21 cellular contexts compared by ENCODE assay signal in the genomic region with DNA sequence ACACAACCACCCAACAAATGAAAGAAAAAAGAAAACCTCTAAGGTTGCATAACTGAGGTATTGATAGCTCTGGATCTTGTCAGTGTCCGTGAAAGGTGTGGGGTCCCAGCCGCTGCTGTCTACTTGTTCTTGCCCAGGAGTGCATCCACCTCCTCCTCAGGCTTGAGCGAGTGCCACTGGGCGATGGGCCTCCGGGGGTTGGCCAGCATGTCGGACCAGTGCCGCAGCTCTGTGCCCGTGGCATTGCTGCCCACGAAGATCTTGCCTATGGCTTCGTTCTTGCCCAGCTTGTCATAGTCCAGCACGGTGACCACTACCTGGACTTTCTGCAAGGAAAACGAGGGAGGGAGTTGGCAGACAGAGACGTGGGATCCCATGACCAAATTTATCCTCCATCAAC.
DNase-seq lines count a peak whose midpoint lies in the region; ATAC-seq, FAIRE-seq and TF ChIP-seq lines count a peak whose summit lies in the region.
"Had no signal": no experiment of that assay in that cellular context is flagged by ENCODE, and none has a peak within 500 bp of the region (broad histone marks: within the 10 kb centered on the region; RNA-seq: fewer than 3 reads in every experiment).

No MANE protein-coding gene starts in this region.

- H2BK5ac ChIP-seq in IMR-90 (ENCODE audit: low read depth, low read length, poor library complexity, severe bottlenecking) = no peak overlapping the region

- H3K4me3 Mint-ChIP-seq in stimulated activated memory B cell treated with anti-CD40 and anti-IgM and Interleukin-4, amounts not matched to agents 10 μg/mL and 1 μg/mL and 100 μg/mL, for 72 hours = no peak overlapping the region
- H3K4me3 Mint-ChIP-seq: B cell; CD4-positive, alpha-beta T cell; CD8-positive, alpha-beta memory T cell; HFFc6 had no signal

- no peak overlapping the region for H3K18ac ChIP-seq in IMR-90 (ENCODE audit: low read depth, low read length)

- CTCF ChIA-PET in IMR-90 (lab: Yijun Ruan, JAX) = no interaction called here

- H3K9me3 ChIP-seq in IMR-90 (ENCODE audit: control insufficient read depth, insufficient read depth, low read length) (no peaks in the 10 kb centered on the region), kidney (ENCODE audit: control insufficient read depth in 1 of 2, low read length in 2 of 2) (no peaks in the 10 kb centered on the region)
- H3K9me3 ChIP-seq: BLaER1, HAP-1 had no signal

- intact Hi-C loops in IMR-90 (cut with micrococcal nuclease) = no loop called here
- intact Hi-C loops in kidney (cut with DNase I) = no loop called here

- H2BK20ac ChIP-seq in IMR-90 (ENCODE audit: low read depth, low read length) = no peak overlapping the region

- H3K27me3 ChIP-seq in IMR-90 (ENCODE audit: control insufficient read depth, insufficient read depth, low read length) = no peaks in the 10 kb centered on the region
- H3K27me3 ChIP-seq: BLaER1 had no signal

- H3K27ac Mint-ChIP-seq in stimulated activated memory B cell treated with anti-CD40 and anti-IgM and Interleukin-4, amounts not matched to agents 10 μg/mL and 1 μg/mL and 100 μg/mL, for 72 hours = peak overlapping the region; percentile 30
- H3K27ac Mint-ChIP-seq: B cell; CD4-positive, alpha-beta T cell; CD8-positive, alpha-beta memory T cell; HFFc6 had no signal

- H3K23ac ChIP-seq in IMR-90 (ENCODE audit: low read depth, low read length) = no peak overlapping the region

- BruUV-seq in IMR-90 (replicated peaks; lab: Mats Ljungman, UMichigan) = no TSS peak

- no peaks in the 10 kb centered on the region for H4K20me1 ChIP-seq in IMR-90 (ENCODE audit: insufficient read depth, low read length)
- H4K20me1 ChIP-seq: BLaER1 had no signal

- no peak for ATAC-seq in IMR-90 (ENCODE audit: low read depth)
- no peak for ATAC-seq in stimulated activated memory B cell treated with anti-CD40 and anti-IgM and Interleukin-4, amounts not matched to agents 10 μg/mL and 1 μg/mL and 100 μg/mL, for 72 hours
- ATAC-seq: GM12878 had no signal

- H3K27me3 Mint-ChIP-seq in stimulated activated memory B cell treated with anti-CD40 and anti-IgM and Interleukin-4, amounts not matched to agents 10 μg/mL and 1 μg/mL and 100 μg/mL, for 72 hours = no peaks in the 10 kb centered on the region
- H3K27me3 Mint-ChIP-seq: B cell; CD4-positive, alpha-beta T cell; CD8-positive, alpha-beta memory T cell had no signal

- no peak for FAIRE-seq in kidney (lab: Jason Lieb, UNC)
- FAIRE-seq: A204.1, D721Med, GM12878, H54 had no signal

- H3K9me3 Mint-ChIP-seq in stimulated activated memory B cell treated with anti-CD40 and anti-IgM and Interleukin-4, amounts not matched to agents 10 μg/mL and 1 μg/mL and 100 μg/mL, for 72 hours = no peaks in the 10 kb centered on the region
- H3K9me3 Mint-ChIP-seq: CD4-positive, alpha-beta T cell; CD8-positive, alpha-beta memory T cell; HFFc6 had no signal

- no peak for TF ChIP-seq POLR2A in IMR-90 (IDR thresholded peaks at IDR 0.05; ENCODE audit: low read depth, low read length)

- H2AFZ ChIP-seq in IMR-90 (replicated peaks; ENCODE audit: low read length, poor library complexity) = no peak overlapping the region

- dilution Hi-C loops in IMR-90 (cut with HindIII; ENCODE audit: low sequenced_read_pairs, unreplicated experiment) = no loop called here

- H3K79me1 ChIP-seq in IMR-90 (ENCODE audit: low read depth in 1 of 2, low read length in 2 of 2) = no peaks in the 10 kb centered on the region

- H3K4ac ChIP-seq in IMR-90 (ENCODE audit: low read depth, low read length) = no peak overlapping the region

- peaks cover 17% of the 10 kb centered on the region for H3K4me1 Mint-ChIP-seq in stimulated activated memory B cell treated with anti-CD40 and anti-IgM and Interleukin-4, amounts not matched to agents 10 μg/mL and 1 μg/mL and 100 μg/mL, for 72 hours
- H3K4me1 Mint-ChIP-seq: CD8-positive, alpha-beta memory T cell had no signal

- no peak overlapping the region for H3K14ac ChIP-seq in IMR-90 (replicated peaks; ENCODE audit: low read depth, low read length)

- H3K4me1 ChIP-seq in IMR-90 (ENCODE audit: control insufficient read depth, insufficient read depth, low read length) (peaks cover 9% of the 10 kb centered on the region), kidney (ENCODE audit: control insufficient read depth in 1 of 2, insufficient read depth in 1 of 2, low read depth in 1 of 2, low read length in 2 of 2) (no peaks in the 10 kb centered on the region)
- H3K4me1 ChIP-seq: HAP-1 had no signal

- 100% methylated on average over 5 of the region's 13 CpGs; no CpG with 5 or more reads in 1 of the 2 experiments for WGBS in IMR-90 (ENCODE audit: extremely low coverage in 2 of 2, insufficient read length in 1 of 2), 2 experiments

- H2BK15ac ChIP-seq in IMR-90 (ENCODE audit: low read depth, low read length) = peak overlapping the region; percentile 69; the same call in 1 of the 3 replicates

- H3K27ac ChIP-seq in IMR-90 (ENCODE audit: insufficient read depth, low read length) (no peak overlapping the region), kidney (ENCODE audit: low read depth in 2 of 2, low read length in 2 of 2) (no peak overlapping the region)
- H3K27ac ChIP-seq: BLaER1 had no signal

- no peak overlapping the region for H3K4me3 ChIP-seq in IMR-90 (ENCODE audit: insufficient read depth, low read depth, low read length)
- H3K4me3 ChIP-seq in kidney (ENCODE audit: low read length in 2 of 2) = no peak overlapping the region
- H3K4me3 ChIP-seq: BLaER1, GM12878, HAP-1 had no signal

- no peaks in the 10 kb centered on the region for H3K36me3 ChIP-seq in IMR-90 (ENCODE audit: control insufficient read depth, insufficient read depth, low read length)
- H3K36me3 ChIP-seq in kidney (ENCODE audit: control insufficient read depth in 1 of 2, insufficient read depth in 2 of 2, low read length in 2 of 2) = peaks cover 0 to 3% of the 10 kb centered on the region in 2 donors
- H3K36me3 ChIP-seq: BLaER1, HAP-1 had no signal

- in situ Hi-C loops in IMR-90 (cut with MboI; ENCODE audit: low sequenced_read_pairs) = loop anchor here (5.0 kb wide), 1 partner anchor 104 kb away; no protein-coding TSS in a partner anchor

- no peak overlapping the region for H3K9ac ChIP-seq in IMR-90 (ENCODE audit: low read depth, low read length)
- H3K9ac ChIP-seq in kidney (ENCODE audit: low read length in 2 of 2) = no peak overlapping the region
- H3K9ac ChIP-seq: BLaER1 had no signal

- no peak for TF ChIP-seq RAD21 in IMR-90 (IDR thresholded peaks at IDR 0.05; ENCODE audit: low read length)

- H4K5ac ChIP-seq in IMR-90 (ENCODE audit: low read depth, low read length) = no peak overlapping the region

- H4K91ac ChIP-seq in IMR-90 (ENCODE audit: insufficient read depth, low read depth, low read length) = no peak overlapping the region

- H3K56ac ChIP-seq in IMR-90 (ENCODE audit: extremely low read depth, insufficient read depth, low read length) = no peak overlapping the region

- peaks cover 14% of the 10 kb centered on the region for H3K9me1 ChIP-seq in IMR-90 (ENCODE audit: insufficient read depth, low read length)

- peak overlapping the region; percentile 37; the same call in 1 of the 2 replicates for H2BK120ac ChIP-seq in IMR-90 (ENCODE audit: low read depth, low read length)

- H4K8ac ChIP-seq in IMR-90 (ENCODE audit: low read depth in 2 of 2, low read length in 2 of 2) = no peak overlapping the region

- peak overlapping the region; percentile 27; the same call in 1 of the 2 replicates for H2AK5ac ChIP-seq in IMR-90 (ENCODE audit: low read depth, low read length)

- H2AK9ac ChIP-seq in IMR-90 (replicated peaks; ENCODE audit: low read depth, low read length, poor library complexity) = no peak overlapping the region

- TF ChIP-seq CTCF in IMR-90 (conservative IDR thresholded peaks at IDR 0.05; ENCODE audit: low read depth, low read length) = no peak
- no peak for TF ChIP-seq CTCF in kidney (IDR thresholded peaks at IDR 0.05; ENCODE audit: borderline replicate concordance, extremely low read depth, insufficient read depth)
- no peak for TF ChIP-seq CTCF in GM20000 (IDR thresholded peaks at IDR 0.05; ENCODE audit: extremely low read depth, missing control alignments)

- no peak overlapping the region for H3K4me2 ChIP-seq in IMR-90 (ENCODE audit: low read depth, low read length)
- H3K4me2 ChIP-seq: BLaER1 had no signal

- POLR2A ChIA-PET in IMR-90 (lab: Charles Lee; ENCODE audit: unreplicated experiment) = no interaction called here

- H3K36me3 Mint-ChIP-seq in stimulated activated memory B cell treated with anti-CD40 and anti-IgM and Interleukin-4, amounts not matched to agents 10 μg/mL and 1 μg/mL and 100 μg/mL, for 72 hours = peaks cover 19% of the 10 kb centered on the region

- DNase-seq in IMR-90 (no peak), kidney (peak; percentile 58), 8988T (no peak), foreskin melanocyte (no peak), GM20000 (ENCODE audit: low spot score) (no peak)
- DNase-seq: CD4-positive, alpha-beta T cell; CD8-positive, alpha-beta memory T cell; DMS 273 treated with DMSO at 0.1 percent for 48 hours; DMS79; EL; GDM1; GOT3; HFFc6 had no signal

TF ChIP-seq in IMR-90, 13 proteins besides CTCF, POLR2A, EP300 and RAD21:
- TF ChIP-seq MAZ (IDR thresholded peaks at IDR 0.05; ENCODE audit: borderline replicate concordance, low read depth, low read length) = no peak
